Comparison of ENCODE assay signal across 1 cellular context in the genomic region with DNA sequence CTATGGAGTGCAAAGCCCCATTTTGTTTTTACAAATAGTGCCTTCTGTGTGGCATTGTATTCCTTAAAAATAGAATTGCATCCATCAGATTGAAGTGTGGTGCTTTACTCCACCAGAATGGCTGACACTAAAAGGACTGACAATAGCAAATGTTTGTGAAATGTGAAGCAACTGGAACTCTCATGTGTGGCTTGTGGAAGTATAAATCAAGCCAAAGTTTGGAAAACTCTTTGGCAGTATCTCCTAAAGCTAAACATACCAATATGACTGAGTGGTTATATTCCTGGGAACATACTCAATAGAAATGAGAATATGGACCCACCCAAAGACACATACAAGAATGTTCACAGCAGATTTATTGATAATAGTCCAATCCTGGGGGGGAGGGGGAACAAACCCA.
TF ChIP-seq lines count a peak whose summit lies in the region.

No MANE protein-coding gene starts in this region.

TF ChIP-seq in GM23338, 12 proteins besides CTCF, POLR2A, EP300 and RAD21 (continued from another document):
- TF ChIP-seq ZNF462 (CRISPR knock-in tag; IDR thresholded peaks at IDR 0.05), result no peak
